ENCODE assay signal across 13 cellular contexts in genomic region chr3:175270199-175270837, GRCh38.
DNase-seq lines count a peak whose midpoint lies in the region; ATAC-seq and TF ChIP-seq lines count a peak whose summit lies in the region.
"Had no signal": no experiment of that assay in that cellular context is flagged by ENCODE, and none has a peak within 500 bp of the region (broad histone marks: within the 10 kb centered on the region; RNA-seq: fewer than 3 reads in every experiment).

No MANE protein-coding gene starts in this region.

- H3K4me1 ChIP-seq in SK-N-SH (ENCODE audit: control insufficient read depth in 1 of 2, insufficient read depth in 2 of 2, low read depth in 1 of 2, low read length in 1 of 2), result peaks cover 5 to 12% of the 10 kb centered on the region in 2 experiments; a peak in 3 of 4 replicates
- H3K4me1 ChIP-seq in mesendoderm (ENCODE audit: control insufficient read depth, low read depth, low read length), result no peaks in the 10 kb centered on the region
- H3K4me1 ChIP-seq: parathyroid adenoma had no signal

- H3K23ac ChIP-seq in mesendoderm (ENCODE audit: low read length), result no peak overlapping the region

- H3K27me3 ChIP-seq in SK-N-SH (ENCODE audit: insufficient read depth), result no peaks in the 10 kb centered on the region
- no peaks in the 10 kb centered on the region for H3K27me3 ChIP-seq in mesendoderm (ENCODE audit: insufficient read depth, low read length, poor library complexity)

- DNase-seq in DMS153 treated with DMSO at 0.1 percent for 48 hours (lab: John Stamatoyannopoulos, UW; ENCODE audit: unreplicated experiment) (peak; percentile 54), NCI-H1105 (lab: John Stamatoyannopoulos, UW) (peak; percentile 69), SK-N-SH (peak; percentile 34), mesendoderm (peak; percentile 21), left colon (no peak), T-cell (no peak)
- DNase-seq in stimulated activated CD4-positive, alpha-beta T cell treated with anti-CD3 and anti-CD28 coated beads, Interleukin-2, amount 100 ng/mL, for 48 hours, result no peak
- no peak for DNase-seq in stimulated activated CD4-positive, alpha-beta T cell treated with anti-CD3 and anti-CD28 coated beads, Interleukin-1b, Interleukin-23, amount 100 ng/mL, for 48 hours
- DNase-seq: DMS53, left ventricle myocardium superior had no signal

- H2BK15ac ChIP-seq in mesendoderm (replicated peaks; ENCODE audit: low read depth), result no peak overlapping the region

- H2BK5ac ChIP-seq in mesendoderm (ENCODE audit: low read length), result no peak overlapping the region

- H3K36me3 Mint-ChIP-seq in T-cell, result no peaks in the 10 kb centered on the region

- no peak overlapping the region for H3K4ac ChIP-seq in mesendoderm (ENCODE audit: low read depth, low read length)

- H3K4me2 ChIP-seq in SK-N-SH (no peak overlapping the region), mesendoderm (ENCODE audit: low read length) (no peak overlapping the region)

- POLR2A ChIA-PET in SK-N-SH (lab: Yijun Ruan, JAX), result interaction anchor here (1.2 kb wide), 1 partner anchor 31 kb away, joined by 4 read pairs; no protein-coding TSS in a partner anchor
- POLR2A ChIA-PET in T-cell (lab: Charles Lee), result no interaction called here

- no peak overlapping the region for H3K4me3 Mint-ChIP-seq in T-cell

- no peak overlapping the region for H3K56ac ChIP-seq in mesendoderm (ENCODE audit: low read length)

- CTCF ChIA-PET in SK-N-SH (lab: Yijun Ruan, JAX) (interaction anchor here (1.2 kb wide), 1 partner anchor 12 kb away, joined by 5 read pairs; no protein-coding TSS in a partner anchor), T-cell (lab: Charles Lee) (no interaction called here)

- H3K79me2 ChIP-seq in SK-N-SH (ENCODE audit: insufficient read depth) (no peaks in the 10 kb centered on the region), mesendoderm (ENCODE audit: control insufficient read depth, insufficient read depth, low read length) (no peaks in the 10 kb centered on the region)
- H3K79me2 ChIP-seq: parathyroid adenoma had no signal

- no peak overlapping the region for H2BK120ac ChIP-seq in mesendoderm (ENCODE audit: low read depth, low read length)

- peak overlapping the region in 1 of 2 experiments; percentile 76; a peak in 2 of 4 replicates for H3K27ac ChIP-seq in SK-N-SH (ENCODE audit: low read depth in 2 of 2, low read length in 1 of 2)
- no peak overlapping the region for H3K27ac ChIP-seq in mesendoderm (ENCODE audit: low read depth, low read length)
- H3K27ac ChIP-seq: parathyroid adenoma, VCaP had no signal

- H2AK5ac ChIP-seq in mesendoderm (ENCODE audit: low read length), result no peak overlapping the region

- no peaks in the 10 kb centered on the region; the same call in 1 of the 2 replicates for H3K9me3 ChIP-seq in SK-N-SH

- no peaks in the 10 kb centered on the region for H3K36me3 ChIP-seq in SK-N-SH (replicated peaks in 1 of 2; ENCODE audit: control insufficient read depth in 1 of 2, insufficient read depth in 2 of 2, low read length in 1 of 2)
- H3K36me3 ChIP-seq in mesendoderm (ENCODE audit: control insufficient read depth, insufficient read depth, low read length), result no peaks in the 10 kb centered on the region

- H4K20me1 ChIP-seq in SK-N-SH (ENCODE audit: insufficient read depth), result no peaks in the 10 kb centered on the region

- intact Hi-C loops in left colon (cut with DNase I, micrococcal nuclease), result no loop called here

- H3K9ac ChIP-seq in SK-N-SH (no peak overlapping the region), mesendoderm (ENCODE audit: low read length) (no peak overlapping the region)
- H3K9ac ChIP-seq: parathyroid adenoma had no signal

- no peaks in the 10 kb centered on the region for H3K79me1 ChIP-seq in mesendoderm (ENCODE audit: low read length)

- TF ChIP-seq CTCF in SK-N-SH (IDR thresholded peaks at IDR 0.05), result no peak

- H4K5ac ChIP-seq in mesendoderm (ENCODE audit: low read length), result no peak overlapping the region

- peaks cover 19% of the 10 kb centered on the region for H3F3A ChIP-seq in SK-N-SH (replicated peaks; ENCODE audit: insufficient read depth)

- H3K27ac Mint-ChIP-seq in T-cell, result no peak overlapping the region
- H3K27ac Mint-ChIP-seq: activated T-helper 2 cell treated with anti-CD3 and anti-CD28 coated beads, Interferon-gamma antibody, Interleukin-2, Interleukin-4, amounts not matched to agents 10 μg/mL and 5 μg/mL and 100 μg/mL, durations not matched to agents 14 hours and 24 hours and 36 hours had no signal

- 0 out of 4 replicates have a peak, but pooled peaks of 1 of the 2 experiments have one; percentile 25 for TF ChIP-seq EP300 in SK-N-SH (IDR thresholded peaks at IDR 0.05; ENCODE audit: borderline replicate concordance in 1 of 2, low read depth in 1 of 2, low read length in 1 of 2)

- H4K8ac ChIP-seq in mesendoderm (ENCODE audit: low read depth, low read length), result no peak overlapping the region

- 43% methylated on average over 5 of the region's 5 CpGs for WGBS in SK-N-SH (ENCODE audit: low lambda C conversion rate)
- WGBS in mesendoderm (ENCODE audit: extremely low coverage, insufficient coverage, low lambda C conversion rate), result no CpG with 5 or more reads among the region's 5 CpGs

- no peak overlapping the region for H2AFZ ChIP-seq in SK-N-SH (ENCODE audit: low read depth)
- H2AFZ ChIP-seq: parathyroid adenoma had no signal

- peaks cover 0 to under 1% (median 0%) of the 10 kb centered on the region in 3 donors for H3K9me3 Mint-ChIP-seq in T-cell
- H3K9me3 Mint-ChIP-seq: activated T-helper 2 cell treated with anti-CD3 and anti-CD28 coated beads, Interferon-gamma antibody, Interleukin-2, Interleukin-4, amounts not matched to agents 10 μg/mL and 5 μg/mL and 100 μg/mL, durations not matched to agents 14 hours and 24 hours and 36 hours had no signal

- H3K4me1 Mint-ChIP-seq in T-cell, result no peaks in the 10 kb centered on the region

- ATAC-seq in left colon (no peak), T-cell (replicated peaks in 1 of 4) (no peak)
- ATAC-seq: left ventricle myocardium superior had no signal

- H3K4me3 ChIP-seq in SK-N-SH (ENCODE audit: low read depth in 2 of 2, low read length in 1 of 2) (no peak overlapping the region), mesendoderm (ENCODE audit: low read length) (no peak overlapping the region)

- no peak overlapping the region for H3K18ac ChIP-seq in mesendoderm (ENCODE audit: low read length)

- H3K27me3 Mint-ChIP-seq in T-cell, result no peaks in the 10 kb centered on the region

- TF ChIP-seq RAD21 in SK-N-SH (IDR thresholded peaks at IDR 0.05; ENCODE audit: low read length), result no peak

- H3K9me2 ChIP-seq in SK-N-SH, result no peaks in the 10 kb centered on the region

TF ChIP-seq in SK-N-SH, 30 proteins besides CTCF, POLR2A, EP300 and RAD21:
- no peak for TF ChIP-seq TEAD4 (IDR thresholded peaks at IDR 0.05; ENCODE audit: borderline replicate concordance, insufficient read depth)
- TF ChIP-seq CHD2 (IDR thresholded peaks at IDR 0.05; ENCODE audit: low read length, partially characterized antibody), result peak; percentile 11
- TF ChIP-seq TAF1 (IDR thresholded peaks at IDR 0.05; ENCODE audit: borderline replicate concordance, low read depth, low read length), result no peak
- peak; percentile 7; the same call in 1 of the 2 replicates for TF ChIP-seq RCOR1 (IDR thresholded peaks at IDR 0.05; ENCODE audit: low read length)
- TF ChIP-seq GATA2 (CRISPR knock-in tag; IDR thresholded peaks at IDR 0.05), result peak; percentile 65; the same call in 1 of the 2 replicates
- TF ChIP-seq SMC3 (IDR thresholded peaks at IDR 0.05; ENCODE audit: low read depth, low read length), result no peak
- TF ChIP-seq TCF12 (IDR thresholded peaks at IDR 0.05), result peak; percentile 17; the same call in 1 of the 2 replicates
TF ChIP-seq in SK-N-SH: peak in this region for 4.

Comparison
In these comparisons a context has a peak if more than half of its experiments do, and no peak if none do; other contexts are left out.
1. DNase-seq: peak in DMS153 treated with DMSO at 0.1 percent for 48 hours (single experiment), NCI-H1105 (single experiment), SK-N-SH (single experiment) and mesendoderm (single experiment); none in stimulated activated CD4-positive, alpha-beta T cell treated with anti-CD3 and anti-CD28 coated beads, Interleukin-2, amount 100 ng/mL, for 48 hours (0 of 2), stimulated activated CD4-positive, alpha-beta T cell treated with anti-CD3 and anti-CD28 coated beads, Interleukin-1b, Interleukin-23, amount 100 ng/mL, for 48 hours (single experiment), left colon (0 of 2) and T-cell (0 of 34).